1 cellular context compared by ENCODE assay signal in the genomic region with DNA sequence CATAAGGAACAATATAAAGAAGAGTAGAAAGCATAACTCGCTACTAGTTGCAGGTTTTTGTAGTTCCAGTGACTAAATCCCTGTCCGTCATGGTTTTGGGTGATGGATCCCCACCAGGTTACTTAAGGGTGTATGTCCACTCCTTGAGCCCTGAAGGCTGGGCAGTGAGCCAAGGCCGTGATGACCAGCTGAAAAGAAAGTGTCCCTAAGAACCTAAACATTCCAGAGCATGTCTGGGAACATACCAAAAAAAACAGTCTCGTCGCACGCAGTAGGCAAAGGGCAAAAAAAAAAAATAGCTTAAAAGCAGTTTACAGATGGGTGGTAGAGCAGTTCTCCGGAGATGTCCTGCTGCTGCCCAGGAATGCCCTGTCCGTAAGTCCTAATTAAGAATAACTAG.
A peak's percentile ranks its signal among the peaks of the same experiment; 100 is the strongest.
TF ChIP-seq lines count a peak whose summit lies in the region.

No MANE protein-coding gene starts in this region.

TF ChIP-seq in K562, 482 proteins besides CTCF, POLR2A, EP300 and RAD21:
- TF ChIP-seq NFIC (IDR thresholded peaks at IDR 0.05), result peak; percentile 33; the same call in 1 of the 2 replicates
- no peak for TF ChIP-seq GABPB1 (CRISPR knock-in tag; IDR thresholded peaks at IDR 0.05)
